Comparison of ENCODE assay signal across 31 cellular contexts in the genomic region with DNA sequence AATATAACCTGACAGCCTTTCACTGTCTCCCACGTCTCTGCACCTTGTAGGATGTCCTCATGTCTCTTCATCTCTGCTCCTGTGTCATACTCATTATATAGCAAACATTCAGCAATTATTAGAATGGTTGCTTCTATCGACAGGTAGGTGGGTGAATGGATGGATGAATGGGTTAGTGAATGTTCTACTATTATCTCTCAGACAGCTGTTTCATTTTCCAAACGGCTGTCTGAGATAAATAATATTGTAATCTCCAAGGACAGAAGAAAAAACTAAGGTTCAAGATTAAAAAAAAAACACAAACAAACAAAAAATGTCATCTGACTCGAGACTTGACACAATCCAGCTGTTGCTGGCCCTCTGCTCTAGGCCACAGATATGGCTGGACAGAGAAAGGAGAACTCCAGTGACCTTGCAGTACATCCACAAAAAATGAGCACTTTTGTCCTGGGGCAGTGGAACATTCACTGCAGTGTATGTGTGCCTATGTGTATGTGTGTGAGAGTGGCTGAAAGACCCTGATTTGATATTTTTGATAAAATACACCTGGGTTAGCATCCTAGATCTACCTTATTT. TPM values are rescaled to one million over a fixed set of nuclear protein-coding genes. Genes with fewer than 3 reads are reported as not detected.
DNase-seq lines count a peak whose midpoint lies in the region; ATAC-seq, FAIRE-seq and TF ChIP-seq lines count a peak whose summit lies in the region.
"Had no signal": no experiment of that assay in that cellular context is flagged by ENCODE, and none has a peak within 500 bp of the region (broad histone marks: within the 10 kb centered on the region; RNA-seq: fewer than 3 reads in every experiment).

No MANE protein-coding gene starts in this region.

- DNase-seq in A549 (ENCODE audit: low read depth in 1 of 2, low spot score in 1 of 2) (no peak), adrenal gland (peak in 5 of 7 donors; percentile 16 to 72 (median 43)), heart right ventricle (peak in 1 of 2 donors; percentile 48), WTC11 (ENCODE audit: low spot score) (no peak), gastrocnemius medialis (no peak), NAMALWA (ENCODE audit: low spot score) (no peak)
- no peak for DNase-seq in activated CD4-positive, alpha-beta T cell treated with anti-CD3 and anti-CD28 coated beads, Interleukin-2, amount 50 U/mL, for 4 hours
- DNase-seq: activated CD4-positive, CD25-positive, alpha-beta regulatory T cell; activated naive CD4-positive, alpha-beta T cell treated with anti-CD3 and anti-CD28 coated beads, Interleukin-2, amount 10 ng/mL, durations not matched to agents 7 days and 5 days; amygdala; BE2C; CD8-positive, alpha-beta memory T cell; DMS153; effector memory CD8-positive, alpha-beta T cell; esophagus squamous epithelium; H7; IMR-90; mammary epithelial cell; NCI-H1092 treated with DMSO at 0.1 percent for 48 hours; NCI-H187; NCI-H526 treated with DMSO at 0.1 percent for 48 hours; posterior cingulate gyrus; SW 1271; T-helper 9 cell had no signal

- TF ChIP-seq CTCF in A549 (IDR thresholded peaks at IDR 0.05) (no peak), adrenal gland (IDR thresholded peaks at IDR 0.05) (no peak), heart right ventricle (IDR thresholded peaks at IDR 0.05) (no peak), nephron (IDR thresholded peaks at IDR 0.05; ENCODE audit: unreplicated experiment in 3 of 3) (no peak), WTC11 (IDR thresholded peaks at IDR 0.05) (no peak), gastrocnemius medialis (IDR thresholded peaks at IDR 0.05 in 4 of 5, conservative IDR thresholded peaks at IDR 0.05 in 1 of 5) (no peak)

- TF ChIP-seq EP300 in A549 (IDR thresholded peaks at IDR 0.05), result no peak

- 60% methylated on average over 4 of the region's 4 CpGs for WGBS in A549 (ENCODE audit: missing lambda C conversion rate)
- WGBS in adrenal gland, 4 donors, result 30 to 45% (median 39%) methylated on average over 4 of the region's 4 CpGs
- WGBS in heart right ventricle, 2 donors, result 33 to 52% methylated on average over 4 of the region's 4 CpGs

- no peaks in the 10 kb centered on the region for H3K9me3 ChIP-seq in A549
- no peaks in the 10 kb centered on the region for H3K9me3 ChIP-seq in adrenal gland (replicated peaks in 1 of 3)
- H3K9me3 ChIP-seq in heart right ventricle, result no peaks in the 10 kb centered on the region
- H3K9me3 ChIP-seq in gastrocnemius medialis, result no peaks in the 10 kb centered on the region
- H3K9me3 ChIP-seq: BE2C, esophagus squamous epithelium, Peyer's patch, tibial nerve had no signal

- intact Hi-C loops in adrenal gland (cut with DNase I) (no loop called here), heart right ventricle (cut with DNase I) (no loop called here), gastrocnemius medialis (cut with DNase I; ENCODE audit: low total_unique reads) (no loop called here)

- H3K4me1 ChIP-seq in A549 (peaks cover 38% of the 10 kb centered on the region), adrenal gland (replicated peaks in 1 of 2) (peaks cover 0 to 4% of the 10 kb centered on the region in 2 donors), heart right ventricle (peaks cover 0 to 12% (median 0%) of the 10 kb centered on the region in 9 donors), gastrocnemius medialis (no peaks in the 10 kb centered on the region)
- H3K4me1 ChIP-seq: BE2C, tibial nerve had no signal

- H3K4me2 ChIP-seq in A549, result peak overlapping the region; percentile 92

- FAIRE-seq in A549 (lab: Jason Lieb, UNC), result no peak
- FAIRE-seq: colon, islet of Langerhans had no signal

- CTCF ChIA-PET in A549 (lab: Yijun Ruan, JAX) (interaction anchor here (1.1 to 1.3 kb wide), 3 partner anchors 28 to 140 kb away, joined by 3 to 4 read pairs (median 3); no protein-coding TSS in a partner anchor), WTC11 (lab: Charles Lee) (interaction anchor here (1.5 kb wide), 1 partner anchor 27 kb away, joined by 5 read pairs; no protein-coding TSS in a partner anchor)

- no peaks in the 10 kb centered on the region for H3K36me3 ChIP-seq in adrenal gland (replicated peaks in 1 of 2)
- no peaks in the 10 kb centered on the region for H3K36me3 ChIP-seq in heart right ventricle
- H3K36me3 ChIP-seq in gastrocnemius medialis, result no peaks in the 10 kb centered on the region
- H3K36me3 ChIP-seq: BE2C, esophagus squamous epithelium, Peyer's patch, tibial nerve had no signal

- H3K36me3 Mint-ChIP-seq in nephron (ENCODE audit: low read depth) (no peaks in the 10 kb centered on the region), WTC11 (no peaks in the 10 kb centered on the region)
- H3K36me3 Mint-ChIP-seq: activated naive CD4-positive, alpha-beta T cell treated with anti-CD3 and anti-CD28 coated beads, Interleukin-2, amount 10 ng/mL, durations not matched to agents 7 days and 5 days; CD8-positive, alpha-beta memory T cell had no signal

- H3K27me3 ChIP-seq in adrenal gland, result no peaks in the 10 kb centered on the region
- peaks cover 0 to 23% (median 0%) of the 10 kb centered on the region in 7 donors for H3K27me3 ChIP-seq in heart right ventricle
- peaks cover 0 to 2% (median 0%) of the 10 kb centered on the region in 3 donors for H3K27me3 ChIP-seq in gastrocnemius medialis
- H3K27me3 ChIP-seq: BE2C, Peyer's patch had no signal

- H3K9me3 Mint-ChIP-seq in nephron, result no peaks in the 10 kb centered on the region
- peaks cover 6% of the 10 kb centered on the region; the same call in 1 of the 2 replicates for H3K9me3 Mint-ChIP-seq in WTC11
- H3K9me3 Mint-ChIP-seq: activated naive CD4-positive, alpha-beta T cell treated with anti-CD3 and anti-CD28 coated beads, Interleukin-2, amount 10 ng/mL, durations not matched to agents 7 days and 5 days; activated T-helper 1 cell treated with anti-CD3 and anti-CD28 coated beads, Interleukin-12 subunit alpha, Interleukin-12 subunit beta, Interleukin-2, Interleukin-4 antibody, amounts not matched to agents 30 ng/mL and 10 ng/mL and 1 ng/mL, durations not matched to agents 14 hours and 24 hours and 36 hours; effector memory CD8-positive, alpha-beta T cell had no signal

- POLR2A ChIA-PET in A549 (lab: Yijun Ruan, JAX) (no interaction called here), WTC11 (lab: Charles Lee) (no interaction called here)

- H3K4me3 Mint-ChIP-seq in nephron (no peak overlapping the region), WTC11 (no peak overlapping the region)
- H3K4me3 Mint-ChIP-seq: activated naive CD4-positive, alpha-beta T cell treated with anti-CD3 and anti-CD28 coated beads, Interleukin-2, amount 10 ng/mL, durations not matched to agents 7 days and 5 days; activated T-helper 1 cell treated with anti-CD3 and anti-CD28 coated beads, Interleukin-12 subunit alpha, Interleukin-12 subunit beta, Interleukin-2, Interleukin-4 antibody, amounts not matched to agents 30 ng/mL and 10 ng/mL and 1 ng/mL, durations not matched to agents 14 hours and 24 hours and 36 hours; CD8-positive, alpha-beta memory T cell; effector memory CD8-positive, alpha-beta T cell had no signal

- no peak overlapping the region for H3K27ac ChIP-seq in A549
- H3K27ac ChIP-seq in adrenal gland, result peak overlapping the region in 1 of 5 donors; percentile 29
- peak overlapping the region in 1 of 10 donors; percentile 14 for H3K27ac ChIP-seq in heart right ventricle
- H3K27ac ChIP-seq in gastrocnemius medialis, result no peak overlapping the region
- H3K27ac ChIP-seq: esophagus squamous epithelium, tibial nerve had no signal

- peaks cover 10% of the 10 kb centered on the region for H3K4me1 Mint-ChIP-seq in nephron
- H3K4me1 Mint-ChIP-seq in WTC11, result no peaks in the 10 kb centered on the region
- H3K4me1 Mint-ChIP-seq: activated naive CD4-positive, alpha-beta T cell treated with anti-CD3 and anti-CD28 coated beads, Interleukin-2, amount 10 ng/mL, durations not matched to agents 7 days and 5 days; CD8-positive, alpha-beta memory T cell had no signal

- H3K27ac Mint-ChIP-seq in nephron (peak overlapping the region; percentile 14 to 49 (median 48)), WTC11 (no peak overlapping the region)
- H3K27ac Mint-ChIP-seq: activated naive CD4-positive, alpha-beta T cell treated with anti-CD3 and anti-CD28 coated beads, Interleukin-2, amount 10 ng/mL, durations not matched to agents 7 days and 5 days; activated T-helper 1 cell treated with anti-CD3 and anti-CD28 coated beads, Interleukin-12 subunit alpha, Interleukin-12 subunit beta, Interleukin-2, Interleukin-4 antibody, amounts not matched to agents 30 ng/mL and 10 ng/mL and 1 ng/mL, durations not matched to agents 14 hours and 24 hours and 36 hours; CD8-positive, alpha-beta memory T cell; effector memory CD8-positive, alpha-beta T cell had no signal

- TF ChIP-seq POLR2A in A549 (IDR thresholded peaks at IDR 0.05; ENCODE audit: low read length), result no peak
- no peak for TF ChIP-seq POLR2A in adrenal gland (IDR thresholded peaks at IDR 0.05)
- no peak for TF ChIP-seq POLR2A in gastrocnemius medialis (IDR thresholded peaks at IDR 0.05)

- H3K27me3 Mint-ChIP-seq in nephron (ENCODE audit: low read depth), result peaks cover 9% of the 10 kb centered on the region
- H3K27me3 Mint-ChIP-seq in WTC11 (ENCODE audit: low read depth), result no peaks in the 10 kb centered on the region; the same call in 1 of the 2 replicates

- ATAC-seq in A549 (no peak), heart right ventricle (peak in 7 of 8 donors; percentile 28 to 89 (median 78)), WTC11 (no peak), gastrocnemius medialis (no peak)
- ATAC-seq: effector memory CD8-positive, alpha-beta T cell had no signal

- in situ Hi-C loops in gastrocnemius medialis (cut with MboI; ENCODE audit: low sequenced_read_pairs in 4 of 4), result no loop called here

- TF ChIP-seq RAD21 in A549 (conservative IDR thresholded peaks at IDR 0.05 in 1 of 2, IDR thresholded peaks at IDR 0.05 in 1 of 2), result no peak

- peak overlapping the region; percentile 65; the same call in 1 of the 3 replicates for H3K4me3 ChIP-seq in A549
- no peak overlapping the region for H3K4me3 ChIP-seq in adrenal gland
- no peak overlapping the region for H3K4me3 ChIP-seq in heart right ventricle
- H3K4me3 ChIP-seq in gastrocnemius medialis, result no peak overlapping the region
- H3K4me3 ChIP-seq: esophagus squamous epithelium, tibial nerve had no signal

RNA-seq across cellular contexts. Expression of a gene that starts 2.1 kb away (rescaled TPM):
- polyA plus RNA-seq in A549 (2011; rRNA removed), result 20.0 and 23.0 TPM in 2 replicates
- polyA plus RNA-seq in A549 (2012; cell fraction: cytosol; rRNA removed), result 16.7 and 23.8 TPM in 2 replicates
- 26.9 and 33.9 TPM in 2 replicates for polyA plus RNA-seq in A549 (2012; cell fraction: nucleus; rRNA removed)
- polyA plus RNA-seq in A549 (2017; fragmentation: RNase III; extraction: RNeasy Plus Mini Kit Qiagen cat#74134 plus additional on column Dnase treatment), result 17.5 to 26.2 TPM (median 25.9 TPM) in 3 replicates
- polyA minus RNA-seq in A549 (2011; rRNA and poly(A)+ RNA removed), result 43.7 and 58.8 TPM in 2 replicates
- under 1 TPM in 6 of 8 donors, not detected in 2; 0.06 to 0.41 (median 0.13) TPM for total RNA-seq in adrenal gland
- under 1 TPM; 0.07 to 0.77 (median 0.08) TPM for polyA plus RNA-seq in adrenal gland
- not detected for total RNA-seq in heart right ventricle
- under 1 TPM in 1 of 2 donors, not detected in 1; under 0.01 TPM for polyA plus RNA-seq in heart right ventricle
- total RNA-seq in WTC11 (2021), result 0.15 to 0.37 TPM (median 0.21 TPM) in 3 replicates
- under 1 TPM in 3 of 4 donors, not detected in 1; 0.29 to 0.83 (median 0.51) TPM for total RNA-seq in gastrocnemius medialis
- total RNA-seq: activated T-helper 1 cell treated with anti-CD3 and anti-CD28 coated beads, Interleukin-12 subunit alpha, Interleukin-12 subunit beta, Interleukin-2, Interleukin-4 antibody, amounts not matched to agents 30 ng/mL and 10 ng/mL and 1 ng/mL, durations not matched to agents 14 hours and 24 hours and 36 hours; CD8-positive, alpha-beta memory T cell; esophagus squamous epithelium; IMR-90; mammary epithelial cell; skeletal muscle tissue; tibial nerve had no signal
- polyA plus RNA-seq: CD8-positive, alpha-beta memory T cell; IMR-90 had no signal

RNA-seq across cellular contexts. Expression of a gene that starts 20.8 kb away (rescaled TPM):
- polyA plus RNA-seq in A549 (2011; rRNA removed), result 1.2 and 1.3 TPM in 2 replicates
- polyA plus RNA-seq in A549 (2012; cell fraction: cytosol; rRNA removed), result 0.30 and 0.53 TPM in 2 replicates
- 0.20 and 0.30 TPM in 2 replicates for polyA plus RNA-seq in A549 (2012; cell fraction: nucleus; rRNA removed)
- polyA plus RNA-seq in A549 (2017; fragmentation: RNase III; extraction: RNeasy Plus Mini Kit Qiagen cat#74134 plus additional on column Dnase treatment), result 0.37 to 1.0 TPM (median 0.96 TPM) in 3 replicates
- polyA minus RNA-seq in A549 (2011; rRNA and poly(A)+ RNA removed), result 1.5 and 2.1 TPM in 2 replicates
- total RNA-seq in adrenal gland, result not detected
- polyA plus RNA-seq in adrenal gland, result not detected
- total RNA-seq in heart right ventricle, result not detected
- polyA plus RNA-seq in heart right ventricle, result not detected
- not detected in 3 replicates for total RNA-seq in WTC11 (2021)
- not detected for total RNA-seq in gastrocnemius medialis
- total RNA-seq: activated T-helper 1 cell treated with anti-CD3 and anti-CD28 coated beads, Interleukin-12 subunit alpha, Interleukin-12 subunit beta, Interleukin-2, Interleukin-4 antibody, amounts not matched to agents 30 ng/mL and 10 ng/mL and 1 ng/mL, durations not matched to agents 14 hours and 24 hours and 36 hours; CD8-positive, alpha-beta memory T cell; esophagus squamous epithelium; H7; IMR-90; mammary epithelial cell; Peyer's patch; skeletal muscle tissue; tibial nerve had no signal
- polyA plus RNA-seq: CD8-positive, alpha-beta memory T cell; IMR-90; mammary epithelial cell had no signal

RNA-seq across cellular contexts. Expression of a gene that starts 46.6 kb away (rescaled TPM):
- polyA plus RNA-seq in A549 (2011; rRNA removed) (13.1 and 15.2 TPM in 2 replicates), A549 (2017; fragmentation: RNase III; extraction: RNeasy Plus Mini Kit Qiagen cat#74134 plus additional on column Dnase treatment) (12.1 to 16.0 TPM (median 15.4 TPM) in 3 replicates), adrenal gland (10 to 100 TPM in 1 of 3 donors, 1 to 10 TPM in 2; 2.7 to 28.8 (median 4.3) TPM), heart right ventricle (10 to 100 TPM; 25.2 to 28.0 TPM)
- polyA plus RNA-seq in A549 (2012; cell fraction: cytosol; rRNA removed), result 3.8 and 4.8 TPM in 2 replicates
- 5.3 and 6.6 TPM in 2 replicates for polyA plus RNA-seq in A549 (2012; cell fraction: nucleus; rRNA removed)
- polyA minus RNA-seq in A549 (2011; rRNA and poly(A)+ RNA removed), result 12.9 and 15.4 TPM in 2 replicates
- total RNA-seq in adrenal gland (10 to 100 TPM; 14.5 to 33.4 (median 18.5) TPM), heart right ventricle (100 to 1,000 TPM in 8 of 10 donors, 10 to 100 TPM in 2; 94.4 to 182 (median 140) TPM), WTC11 (2021) (2.0 to 2.5 TPM (median 2.4 TPM) in 3 replicates), gastrocnemius medialis (10 to 100 TPM in 1 of 4 donors, 1 to 10 TPM in 3; 7.6 to 10.1 (median 8.7) TPM)

Comparison
In these comparisons a context has a peak if more than half of its experiments do, and no peak if none do; other contexts are left out.
1. ATAC-seq: peak in heart right ventricle (7 of 8); none in A549 (0 of 2), WTC11 (single experiment) and gastrocnemius medialis (0 of 2).
2. DNase-seq: peak in adrenal gland (5 of 7); none in A549 (0 of 2), activated CD4-positive, alpha-beta T cell treated with anti-CD3 and anti-CD28 coated beads, Interleukin-2, amount 50 U/mL, for 4 hours (0 of 2), WTC11 (single experiment), gastrocnemius medialis (0 of 2) and NAMALWA (single experiment).